In the genomic region with DNA sequence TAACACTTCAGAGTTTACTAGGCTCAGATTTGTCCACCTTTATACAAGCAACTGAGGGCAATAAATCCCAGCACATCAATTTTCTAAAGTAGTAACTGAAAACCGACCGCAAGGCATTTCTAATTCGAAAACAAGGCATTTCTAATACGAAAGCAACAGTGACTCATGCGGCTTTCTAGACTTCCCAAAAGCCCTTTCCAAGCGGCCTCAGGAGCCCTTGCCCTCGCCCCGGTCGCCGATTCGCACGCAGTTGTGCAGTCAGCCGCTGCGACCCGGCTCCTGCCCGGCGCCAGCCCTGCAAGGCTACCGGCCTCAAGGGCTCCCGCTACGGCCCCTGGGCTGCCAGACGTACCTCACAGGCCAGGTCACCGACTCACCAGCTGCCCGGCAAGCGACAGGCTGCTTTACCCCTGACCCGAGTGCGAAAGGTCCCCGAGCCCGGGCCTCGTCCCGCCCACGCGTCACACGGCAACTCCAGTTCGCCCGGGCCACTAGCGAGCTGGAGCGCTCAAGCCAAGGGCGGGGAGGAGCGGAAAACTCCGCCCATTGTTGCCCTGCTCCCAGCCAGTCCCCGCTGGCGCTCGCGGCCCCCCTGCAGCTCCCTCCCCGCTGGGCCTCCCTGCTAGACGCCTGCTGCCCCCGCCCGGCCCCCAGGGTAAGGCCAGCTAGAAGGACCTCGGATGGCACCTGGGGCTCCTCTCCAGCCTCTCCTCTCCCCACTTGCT, we compare ENCODE assay signal across 1 cellular context.
TF ChIP-seq lines count a peak whose summit lies in the region.

No MANE protein-coding gene starts in this region.

TF ChIP-seq in GM23338, 12 proteins besides CTCF, POLR2A, EP300 and RAD21 (continued from another document):
- TF ChIP-seq, protein P1, sequence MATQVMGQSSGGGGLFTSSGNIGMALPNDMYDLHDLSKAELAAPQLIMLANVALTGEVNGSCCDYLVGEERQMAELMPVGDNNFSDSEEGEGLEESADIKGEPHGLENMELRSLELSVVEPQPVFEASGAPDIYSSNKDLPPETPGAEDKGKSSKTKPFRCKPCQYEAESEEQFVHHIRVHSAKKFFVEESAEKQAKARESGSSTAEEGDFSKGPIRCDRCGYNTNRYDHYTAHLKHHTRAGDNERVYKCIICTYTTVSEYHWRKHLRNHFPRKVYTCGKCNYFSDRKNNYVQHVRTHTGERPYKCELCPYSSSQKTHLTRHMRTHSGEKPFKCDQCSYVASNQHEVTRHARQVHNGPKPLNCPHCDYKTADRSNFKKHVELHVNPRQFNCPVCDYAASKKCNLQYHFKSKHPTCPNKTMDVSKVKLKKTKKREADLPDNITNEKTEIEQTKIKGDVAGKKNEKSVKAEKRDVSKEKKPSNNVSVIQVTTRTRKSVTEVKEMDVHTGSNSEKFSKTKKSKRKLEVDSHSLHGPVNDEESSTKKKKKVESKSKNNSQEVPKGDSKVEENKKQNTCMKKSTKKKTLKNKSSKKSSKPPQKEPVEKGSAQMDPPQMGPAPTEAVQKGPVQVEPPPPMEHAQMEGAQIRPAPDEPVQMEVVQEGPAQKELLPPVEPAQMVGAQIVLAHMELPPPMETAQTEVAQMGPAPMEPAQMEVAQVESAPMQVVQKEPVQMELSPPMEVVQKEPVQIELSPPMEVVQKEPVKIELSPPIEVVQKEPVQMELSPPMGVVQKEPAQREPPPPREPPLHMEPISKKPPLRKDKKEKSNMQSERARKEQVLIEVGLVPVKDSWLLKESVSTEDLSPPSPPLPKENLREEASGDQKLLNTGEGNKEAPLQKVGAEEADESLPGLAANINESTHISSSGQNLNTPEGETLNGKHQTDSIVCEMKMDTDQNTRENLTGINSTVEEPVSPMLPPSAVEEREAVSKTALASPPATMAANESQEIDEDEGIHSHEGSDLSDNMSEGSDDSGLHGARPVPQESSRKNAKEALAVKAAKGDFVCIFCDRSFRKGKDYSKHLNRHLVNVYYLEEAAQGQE (IDR thresholded peaks at IDR 0.05; ENCODE audit: unreplicated experiment) = no peak
- TF ChIP-seq EZH2phosphoT487 (IDR thresholded peaks at IDR 0.05; ENCODE audit: unreplicated experiment) (no peak), ZNF331 (CRISPR knock-in tag; IDR thresholded peaks at IDR 0.05; ENCODE audit: low read depth) (no peak), EZH2 (IDR thresholded peaks at IDR 0.05; ENCODE audit: low read depth, unreplicated experiment) (no peak), JUNB (IDR thresholded peaks at IDR 0.05; ENCODE audit: unreplicated experiment) (no peak)
- TF ChIP-seq, protein P2, sequence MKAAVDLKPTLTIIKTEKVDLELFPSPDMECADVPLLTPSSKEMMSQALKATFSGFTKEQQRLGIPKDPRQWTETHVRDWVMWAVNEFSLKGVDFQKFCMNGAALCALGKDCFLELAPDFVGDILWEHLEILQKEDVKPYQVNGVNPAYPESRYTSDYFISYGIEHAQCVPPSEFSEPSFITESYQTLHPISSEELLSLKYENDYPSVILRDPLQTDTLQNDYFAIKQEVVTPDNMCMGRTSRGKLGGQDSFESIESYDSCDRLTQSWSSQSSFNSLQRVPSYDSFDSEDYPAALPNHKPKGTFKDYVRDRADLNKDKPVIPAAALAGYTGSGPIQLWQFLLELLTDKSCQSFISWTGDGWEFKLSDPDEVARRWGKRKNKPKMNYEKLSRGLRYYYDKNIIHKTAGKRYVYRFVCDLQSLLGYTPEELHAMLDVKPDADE (IDR thresholded peaks at IDR 0.05) = no peak
TF ChIP-seq in GM23338: peak in this region for 2.
